In genomic region chr12:58873496-58873895, GRCh38 we compare ENCODE assay signal across 20 cellular contexts. TPM values are rescaled to one million over a fixed set of nuclear protein-coding genes. Genes with fewer than 3 reads are reported as not detected.
DNase-seq lines count a peak whose midpoint lies in the region; ATAC-seq and TF ChIP-seq lines count a peak whose summit lies in the region.
"Had no signal": no experiment of that assay in that cellular context is flagged by ENCODE, and none has a peak within 500 bp of the region (broad histone marks: within the 10 kb centered on the region; RNA-seq: fewer than 3 reads in every experiment).

No MANE protein-coding gene starts in this region.

- H3K36me3 Mint-ChIP-seq in osteocyte (ENCODE audit: unreplicated experiment), result peaks cover 88% of the 10 kb centered on the region

- no peak overlapping the region for H3K4me3 Mint-ChIP-seq in osteocyte (ENCODE audit: unreplicated experiment)
- H3K4me3 Mint-ChIP-seq: GM23338 had no signal

- TF ChIP-seq CTCF in osteocyte (IDR thresholded peaks at IDR 0.05), result no peak

- no peaks in the 10 kb centered on the region for H3K9me3 Mint-ChIP-seq in osteocyte (ENCODE audit: unreplicated experiment)
- H3K9me3 Mint-ChIP-seq: GM23338 had no signal

- H3K4me1 Mint-ChIP-seq in osteocyte (ENCODE audit: unreplicated experiment), result peaks cover 39% of the 10 kb centered on the region
- H3K4me1 Mint-ChIP-seq: GM23338 had no signal

- no peaks in the 10 kb centered on the region for H3K27me3 Mint-ChIP-seq in osteocyte (ENCODE audit: unreplicated experiment)

- no peak for ATAC-seq in HG03025 (IDR thresholded peaks at IDR 0.05; ENCODE audit: low FRiP score, unreplicated experiment)
- ATAC-seq: GM12878, GM23338, SK-N-SH treated with all-trans-retinoic acid at 6 μM for 48 hours had no signal

- DNase-seq in Daoy (ENCODE audit: low read depth), result peak; percentile 80
- DNase-seq in SW480 (ENCODE audit: low spot score), result peak; percentile 5
- DNase-seq in glomerular visceral epithelial cell (ENCODE audit: extremely low spot score), result peak; percentile 99
- DNase-seq in osteocyte (ENCODE audit: extremely low spot score, unreplicated experiment), result no peak
- DNase-seq in D341Med (ENCODE audit: low spot score), result no peak
- no peak for DNase-seq in NCI-H1105 (lab: John Stamatoyannopoulos, UW)
- DNase-seq in Ammon's horn (ENCODE audit: low spot score), result no peak
- DNase-seq: COR-L47, KG1, MM.1S, NCI-H1105 treated with DMSO at 0.1 percent for 48 hours, NCI-H187 treated with DMSO at 0.1 percent for 48 hours, NCI-H2171, NCI-H446 treated with DMSO at 0.1 percent for 48 hours, NCI-H748 treated with DMSO at 0.1 percent for 48 hours, Right ventricle myocardium superior had no signal

- peak overlapping the region; percentile 73 for H3K27ac Mint-ChIP-seq in osteocyte (ENCODE audit: unreplicated experiment)
- H3K27ac Mint-ChIP-seq: GM23338 had no signal

RNA-seq across cellular contexts. Expression of gene LRIG3, which starts 46.8 kb away (rescaled TPM):
- total RNA-seq in Daoy (2014; rRNA removed; shearing (Covaris generic)), result 22.9 and 24.0 TPM in 2 replicates
- 241 and 249 TPM in 2 replicates for total RNA-seq in osteocyte

Comparison
In these comparisons a context has a peak if more than half of its experiments do, and no peak if none do; other contexts are left out.
1. DNase-seq: peak in Daoy (single experiment), SW480 (single experiment) and glomerular visceral epithelial cell (single experiment); none in osteocyte (single experiment), D341Med (single experiment), NCI-H1105 (single experiment) and Ammon's horn (single experiment).